ENCODE assay signal across 18 cellular contexts in genomic region chr2:183926433-183926832, GRCh38.
"Had no signal": no experiment of that assay in that cellular context is flagged by ENCODE, and none has a peak within 500 bp of the region (broad histone marks: within the 10 kb centered on the region; RNA-seq: fewer than 3 reads in every experiment).

No MANE protein-coding gene starts in this region.

- DNase-seq: KBM-7, MG63, NCI-H1092, NCI-H1105 treated with DMSO at 0.1 percent for 48 hours, NCI-H1417 treated with DMSO at 0.1 percent for 48 hours, NCI-H146, NCI-H187 treated with DMSO at 0.1 percent for 48 hours, NCI-H2029 treated with DMSO at 0.1 percent for 48 hours, NCI-H226, NCI-H446, NCI-H510A, NCI-H524 treated with DMSO at 0.1 percent for 48 hours, NCI-H69, NCI-H774, RPMI8226, SHP77, SW 1271, T-cell had no signal

- H3K27ac Mint-ChIP-seq: T-cell had no signal

- H3K9me3 ChIP-seq: MG63 had no signal

- H3K27me3 ChIP-seq: MG63 had no signal

- H3K4me1 Mint-ChIP-seq: T-cell had no signal

- H3K4me3 ChIP-seq: MG63 had no signal

- ATAC-seq: T-cell had no signal

- H3K27me3 Mint-ChIP-seq: T-cell had no signal

- H3K36me3 ChIP-seq: MG63 had no signal

- H3K36me3 Mint-ChIP-seq: T-cell had no signal

- H3K4me3 Mint-ChIP-seq: T-cell had no signal
